16 cellular contexts compared by ENCODE assay signal in the genomic region with DNA sequence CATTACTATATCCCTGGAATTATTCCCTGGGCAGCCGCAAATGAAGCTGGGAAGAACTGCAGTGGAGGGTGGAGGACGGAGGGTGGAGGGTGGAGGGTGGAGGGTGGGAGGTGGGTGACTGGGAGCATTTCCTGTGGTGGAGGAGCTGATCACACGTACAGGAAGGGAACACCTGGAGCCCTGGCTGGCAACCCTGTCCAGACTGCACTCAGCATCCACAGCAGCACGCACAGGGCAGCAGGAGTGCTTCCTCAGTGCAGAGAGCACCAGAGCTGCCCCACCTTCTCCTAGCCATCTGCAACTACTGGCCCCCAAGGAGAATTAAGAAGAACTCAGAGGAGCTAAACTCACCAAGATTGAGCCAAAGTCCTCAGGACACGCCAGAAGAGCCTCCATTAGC.
DNase-seq lines count a peak whose midpoint lies in the region; ATAC-seq and TF ChIP-seq lines count a peak whose summit lies in the region.
"Had no signal": no experiment of that assay in that cellular context is flagged by ENCODE, and none has a peak within 500 bp of the region (broad histone marks: within the 10 kb centered on the region; RNA-seq: fewer than 3 reads in every experiment).

No MANE protein-coding gene starts in this region.

- H2AFZ ChIP-seq in PC-3 (ENCODE audit: low read length) = no peak overlapping the region

- peaks cover 0 to 5% (median 0%) of the 10 kb centered on the region in 5 donors for H3K36me3 Mint-ChIP-seq in naive thymus-derived CD4-positive, alpha-beta T cell

- peaks cover 0 to 15% (median 3%) of the 10 kb centered on the region in 5 donors for H3K27me3 Mint-ChIP-seq in naive thymus-derived CD4-positive, alpha-beta T cell

- no peaks in the 10 kb centered on the region for H3K4me1 ChIP-seq in naive thymus-derived CD4-positive, alpha-beta T cell (ENCODE audit: control insufficient read depth in 2 of 2, insufficient read depth in 2 of 2, low read length in 2 of 2)
- H3K4me1 ChIP-seq in PC-3 (ENCODE audit: insufficient read depth, low read length) = no peaks in the 10 kb centered on the region
- H3K4me1 ChIP-seq: SJSA1, suprapubic skin had no signal

- no peak overlapping the region for H3K4me3 ChIP-seq in naive thymus-derived CD4-positive, alpha-beta T cell (ENCODE audit: low read length)
- no peak overlapping the region for H3K4me3 ChIP-seq in PC-3 (ENCODE audit: low read length)
- H3K4me3 ChIP-seq: SJSA1, suprapubic skin had no signal

- DNase-seq in NCI-H1436 (lab: John Stamatoyannopoulos, UW) = peak; percentile 42
- no peak for DNase-seq in NCI-H1436 treated with DMSO at 0.1 percent for 48 hours (lab: John Stamatoyannopoulos, UW)
- DNase-seq in SK-N-DZ (ENCODE audit: low spot score) = peak; percentile 49
- no peak for DNase-seq in naive thymus-derived CD4-positive, alpha-beta T cell
- no peak for DNase-seq in central memory CD4-positive, alpha-beta T cell
- no peak for DNase-seq in PC-3
- no peak for DNase-seq in activated naive CD4-positive, alpha-beta T cell treated with anti-CD3 and anti-CD28 coated beads, Interleukin-2, amount 50 U/mL, for 16 hours
- DNase-seq: 8988T; activated CD8-positive, alpha-beta T cell treated with anti-CD3 and anti-CD28 coated beads, Interleukin-2, amount 10 ng/mL, durations not matched to agents 7 days and 5 days; activated naive CD4-positive, alpha-beta T cell; Karpas-422; left cardiac atrium; NK-92 treated with Interleukin-12 subunit alpha and Interleukin-12 subunit beta, amount 100 ng/mL, for 24 hours had no signal

- no peak overlapping the region for H3K9ac ChIP-seq in PC-3 (ENCODE audit: low read length)

- intact Hi-C loops in naive thymus-derived CD4-positive, alpha-beta T cell (cut with micrococcal nuclease) = no loop called here
- intact Hi-C loops in PC-3 (cut with micrococcal nuclease) = no loop called here

- peaks cover 0 to 5% (median 0%) of the 10 kb centered on the region in 7 donors for H3K4me1 Mint-ChIP-seq in naive thymus-derived CD4-positive, alpha-beta T cell

- no peak for TF ChIP-seq CTCF in PC-3 (conservative IDR thresholded peaks at IDR 0.05; ENCODE audit: low read depth, low read length)

- no peaks in the 10 kb centered on the region for H3K36me3 ChIP-seq in naive thymus-derived CD4-positive, alpha-beta T cell (ENCODE audit: control insufficient read depth in 2 of 3, insufficient read depth in 3 of 3, low read length in 3 of 3)
- H3K36me3 ChIP-seq in PC-3 (ENCODE audit: low read depth, low read length) = no peaks in the 10 kb centered on the region
- H3K36me3 ChIP-seq: SJSA1, suprapubic skin had no signal

- H3K27ac Mint-ChIP-seq in naive thymus-derived CD4-positive, alpha-beta T cell = peak overlapping the region in 5 of 9 donors; percentile 43 to 85 (median 62)

- BruUV-seq in PC-3 (replicated peaks; lab: Mats Ljungman, UMichigan) = no TSS peak

- H3K4me2 ChIP-seq in PC-3 (ENCODE audit: low read length) = no peak overlapping the region

- POLR2A ChIA-PET in naive thymus-derived CD4-positive, alpha-beta T cell (lab: Charles Lee) = no interaction called here
- POLR2A ChIA-PET in PC-3 (lab: Charles Lee; ENCODE audit: unreplicated experiment) = no interaction called here

- H3K9me2 ChIP-seq in PC-3 (replicated peaks; ENCODE audit: low read length) = no peaks in the 10 kb centered on the region

- no peaks in the 10 kb centered on the region for H3F3A ChIP-seq in PC-3 (ENCODE audit: low read length, unreplicated experiment)

- no peak overlapping the region for H3K27ac ChIP-seq in naive thymus-derived CD4-positive, alpha-beta T cell (ENCODE audit: low read depth, low read length)
- no peak overlapping the region for H3K27ac ChIP-seq in PC-3 (ENCODE audit: low read length)
- H3K27ac ChIP-seq: SJSA1, suprapubic skin had no signal

- H4K20me1 ChIP-seq in PC-3 (ENCODE audit: low read length) = no peaks in the 10 kb centered on the region

- H3K79me2 ChIP-seq in PC-3 (ENCODE audit: low read length) = no peaks in the 10 kb centered on the region

- CTCF ChIA-PET in naive thymus-derived CD4-positive, alpha-beta T cell (lab: Charles Lee) = no interaction called here
- CTCF ChIA-PET in PC-3 (lab: Charles Lee) = no interaction called here

- ATAC-seq in HG02943 (IDR thresholded peaks at IDR 0.05; ENCODE audit: low read depth, unreplicated experiment) = peak; percentile 19
- ATAC-seq in naive thymus-derived CD4-positive, alpha-beta T cell = no peak
- no peak for ATAC-seq in PC-3
- ATAC-seq: activated CD8-positive, alpha-beta T cell treated with anti-CD3 and anti-CD28 coated beads, Interleukin-2, amount 10 ng/mL, durations not matched to agents 7 days and 5 days had no signal

- peak overlapping the region in 5 of 10 donors; percentile 40 to 72 (median 53) for H3K4me3 Mint-ChIP-seq in naive thymus-derived CD4-positive, alpha-beta T cell
- H3K4me3 Mint-ChIP-seq: activated CD8-positive, alpha-beta T cell treated with anti-CD3 and anti-CD28 coated beads, Interleukin-2, amount 10 ng/mL, durations not matched to agents 7 days and 5 days had no signal

- H3K27me3 ChIP-seq in naive thymus-derived CD4-positive, alpha-beta T cell (ENCODE audit: control insufficient read depth in 2 of 2, insufficient read depth in 2 of 2, low read length in 2 of 2) = no peaks in the 10 kb centered on the region
- H3K27me3 ChIP-seq in PC-3 (ENCODE audit: low read length) = no peaks in the 10 kb centered on the region; the same call in 1 of the 2 replicates
- H3K27me3 ChIP-seq: SJSA1 had no signal

- H3K9me3 ChIP-seq in naive thymus-derived CD4-positive, alpha-beta T cell (ENCODE audit: control insufficient read depth in 2 of 3, low read length in 3 of 3) = no peaks in the 10 kb centered on the region
- no peaks in the 10 kb centered on the region for H3K9me3 ChIP-seq in PC-3 (ENCODE audit: low read length)
- H3K9me3 ChIP-seq: SJSA1, suprapubic skin had no signal

- peaks cover 0 to 2% (median 0%) of the 10 kb centered on the region in 11 donors for H3K9me3 Mint-ChIP-seq in naive thymus-derived CD4-positive, alpha-beta T cell

Comparison
In these comparisons a context has a peak if more than half of its experiments do, and no peak if none do; other contexts are left out.
1. DNase-seq: peak in NCI-H1436 (single experiment) and SK-N-DZ (single experiment); none in NCI-H1436 treated with DMSO at 0.1 percent for 48 hours (single experiment), naive thymus-derived CD4-positive, alpha-beta T cell (0 of 9), central memory CD4-positive, alpha-beta T cell (single experiment), PC-3 (single experiment) and activated naive CD4-positive, alpha-beta T cell treated with anti-CD3 and anti-CD28 coated beads, Interleukin-2, amount 50 U/mL, for 16 hours (single experiment).